9 cellular contexts compared by ENCODE assay signal in genomic region chr16:4682616-4683254, GRCh38. TPM values are rescaled to one million over a fixed set of nuclear protein-coding genes. Genes with fewer than 3 reads are reported as not detected.
DNase-seq lines count a peak whose midpoint lies in the region; ATAC-seq and TF ChIP-seq lines count a peak whose summit lies in the region.
"Had no signal": no experiment of that assay in that cellular context is flagged by ENCODE, and none has a peak within 500 bp of the region (broad histone marks: within the 10 kb centered on the region; RNA-seq: fewer than 3 reads in every experiment).

No MANE protein-coding gene starts in this region.

- H3K27ac ChIP-seq in heart left ventricle (no peak overlapping the region), foreskin keratinocyte (no peak overlapping the region), smooth muscle cell (ENCODE audit: low read depth) (no peak overlapping the region)

- H2AFZ ChIP-seq in smooth muscle cell (ENCODE audit: low read depth): no peak overlapping the region

- H3K4me1 Mint-ChIP-seq in activated CD4-positive, alpha-beta memory T cell treated with anti-CD3 and anti-CD28 coated beads for 36 hours (ENCODE audit: low read depth): peaks cover 2% of the 10 kb centered on the region

- no peak overlapping the region for H3K4me2 ChIP-seq in smooth muscle cell

- no peaks in the 10 kb centered on the region for H3K27me3 Mint-ChIP-seq in activated CD4-positive, alpha-beta memory T cell treated with anti-CD3 and anti-CD28 coated beads for 36 hours

- peak in 1 of 5 donors; percentile 73 for DNase-seq in heart left ventricle
- no peak for DNase-seq in cardiac septum (ENCODE audit: low spot score)
- DNase-seq in activated CD4-positive, alpha-beta memory T cell treated with anti-CD3 and anti-CD28 coated beads for 36 hours: peak; percentile 61
- no peak for DNase-seq in foreskin keratinocyte
- DNase-seq in smooth muscle cell (lab: John Stamatoyannopoulos, UW; ENCODE audit: unreplicated experiment): no peak
- no peak for DNase-seq in occipital lobe (lab: John Stamatoyannopoulos, UW)
- no peak for DNase-seq in NCI-H1930 (lab: John Stamatoyannopoulos, UW)

- H3K9ac ChIP-seq in smooth muscle cell (ENCODE audit: low read depth): no peak overlapping the region

- H3K9me3 Mint-ChIP-seq in activated CD4-positive, alpha-beta memory T cell treated with anti-CD3 and anti-CD28 coated beads for 36 hours: no peaks in the 10 kb centered on the region

- H3K36me3 ChIP-seq in heart left ventricle: peaks cover 5 to 81% (median 53%) of the 10 kb centered on the region in 9 donors
- H3K36me3 ChIP-seq in smooth muscle cell (ENCODE audit: low read depth): no peaks in the 10 kb centered on the region

- H3K4me3 Mint-ChIP-seq in activated CD4-positive, alpha-beta memory T cell treated with anti-CD3 and anti-CD28 coated beads for 36 hours: no peak overlapping the region

- CTCF ChIA-PET in activated CD4-positive, alpha-beta memory T cell treated with anti-CD3 and anti-CD28 coated beads for 36 hours (lab: Charles Lee): interaction anchor here (0.9 to 1.7 kb wide), 4 partner anchors 10 to 59 kb away, joined by 4 to 9 read pairs (median 6); partner anchors contain the start of genes MGRN1 and NUDT16L1

- TF ChIP-seq POLR2A in heart left ventricle (IDR thresholded peaks at IDR 0.05): no peak

- peaks cover 10% of the 10 kb centered on the region for H3K36me3 Mint-ChIP-seq in activated CD4-positive, alpha-beta memory T cell treated with anti-CD3 and anti-CD28 coated beads for 36 hours

- no peak overlapping the region for H3K4me3 ChIP-seq in heart left ventricle
- no peak overlapping the region for H3K4me3 ChIP-seq in smooth muscle cell
- H3K4me3 ChIP-seq: skin epidermis had no signal

- H3K4me1 ChIP-seq in heart left ventricle (peaks cover 0 to 34% (median 14%) of the 10 kb centered on the region in 12 donors), foreskin keratinocyte (peaks cover 4% of the 10 kb centered on the region), smooth muscle cell (ENCODE audit: low read depth) (no peaks in the 10 kb centered on the region)

- H3F3A ChIP-seq in smooth muscle cell (ENCODE audit: low read depth): no peaks in the 10 kb centered on the region

- peaks cover 37% of the 10 kb centered on the region for H4K20me1 ChIP-seq in smooth muscle cell (ENCODE audit: low read depth)

- 75 to 84% (median 80%) methylated on average over 32 to 36 of the region's 36 CpGs for WGBS in heart left ventricle, 4 donors
- 86% methylated on average over 32 of the region's 36 CpGs for WGBS in smooth muscle cell (ENCODE audit: low lambda C conversion rate)

- intact Hi-C loops in heart left ventricle (cut with DNase I) (loop anchor here in 1 of 10 donors (10.0 kb wide), 1 partner anchor 272 kb away; the partner anchor contains the start of gene SEC14L5), cardiac septum (cut with DNase I) (no loop called here)
- intact Hi-C loops in activated CD4-positive, alpha-beta memory T cell treated with anti-CD3 and anti-CD28 coated beads for 36 hours (cut with micrococcal nuclease): no loop called here

- ATAC-seq in heart left ventricle (no peak), foreskin keratinocyte (peak; percentile 35), HG02870 (IDR thresholded peaks at IDR 0.05; ENCODE audit: unreplicated experiment) (no peak)

- H3K79me2 ChIP-seq in smooth muscle cell (ENCODE audit: low read depth): no peaks in the 10 kb centered on the region

- H3K27me3 ChIP-seq in heart left ventricle: no peaks in the 10 kb centered on the region
- H3K27me3 ChIP-seq in foreskin keratinocyte: no peaks in the 10 kb centered on the region
- H3K27me3 ChIP-seq in smooth muscle cell (ENCODE audit: low read depth): no peaks in the 10 kb centered on the region

- H3K27ac Mint-ChIP-seq in activated CD4-positive, alpha-beta memory T cell treated with anti-CD3 and anti-CD28 coated beads for 36 hours: no peak overlapping the region

- POLR2A ChIA-PET in activated CD4-positive, alpha-beta memory T cell treated with anti-CD3 and anti-CD28 coated beads for 36 hours (lab: Charles Lee): no interaction called here

- TF ChIP-seq CTCF in heart left ventricle (IDR thresholded peaks at IDR 0.05) (peak in 7 of 12 donors; percentile 13 to 44 (median 34)), foreskin keratinocyte (conservative IDR thresholded peaks at IDR 0.05) (peak; percentile 76), smooth muscle cell (IDR thresholded peaks at IDR 0.05; ENCODE audit: borderline replicate concordance, insufficient read depth, poor library complexity, severe bottlenecking) (peak; percentile 24)

- no peaks in the 10 kb centered on the region for H3K9me3 ChIP-seq in heart left ventricle
- H3K9me3 ChIP-seq in smooth muscle cell (replicated peaks; ENCODE audit: low read depth): no peaks in the 10 kb centered on the region

RNA-seq across cellular contexts. Expression of gene NUDT16L1, which starts 10.6 kb away (rescaled TPM):
- total RNA-seq in heart left ventricle (10 to 100 TPM; 33.1 to 65.2 (median 46.4) TPM), cardiac septum (43.7 TPM), foreskin keratinocyte (24.7 and 25.1 TPM in 2 replicates), smooth muscle cell (15.4 and 17.6 TPM in 2 replicates), occipital lobe (33.4 TPM)
- polyA plus RNA-seq in heart left ventricle (10 to 100 TPM; 47.5 to 51.0 TPM), foreskin keratinocyte (35.6 and 38.8 TPM in 2 replicates), smooth muscle cell (47.6 and 48.3 TPM in 2 replicates)
- 10 to 100 TPM; 22.2 to 23.6 TPM for total RNA-seq in activated CD4-positive, alpha-beta memory T cell treated with anti-CD3 and anti-CD28 coated beads for 36 hours

RNA-seq across cellular contexts. Expression of gene ANKS3, which starts 51.3 kb away (rescaled TPM):
- total RNA-seq in heart left ventricle (10 to 100 TPM in 2 of 9 donors, 1 to 10 TPM in 7; 5.1 to 12.5 (median 8.6) TPM), cardiac septum (9.9 TPM), foreskin keratinocyte (9.2 and 10.9 TPM in 2 replicates), smooth muscle cell (6.3 and 15.6 TPM in 2 replicates), occipital lobe (19.8 TPM)
- polyA plus RNA-seq in heart left ventricle (10 to 100 TPM in 1 of 2 donors, 1 to 10 TPM in 1; 9.8 to 12.7 TPM), foreskin keratinocyte (7.4 and 8.6 TPM in 2 replicates), smooth muscle cell (15.3 and 22.5 TPM in 2 replicates)
- 10 to 100 TPM; 11.7 to 13.3 TPM for total RNA-seq in activated CD4-positive, alpha-beta memory T cell treated with anti-CD3 and anti-CD28 coated beads for 36 hours

RNA-seq across cellular contexts. Expression of gene DNAAF8, which starts 51.6 kb away (rescaled TPM):
- total RNA-seq in heart left ventricle: 1 to 10 TPM in 3 of 9 donors, under 1 TPM in 6; 0.34 to 3.4 (median 0.70) TPM
- polyA plus RNA-seq in heart left ventricle: 1 to 10 TPM; 1.7 TPM
- 0.65 TPM for total RNA-seq in cardiac septum
- under 1 TPM in 1 of 2 experiments, not detected in 1; 0.31 TPM for total RNA-seq in activated CD4-positive, alpha-beta memory T cell treated with anti-CD3 and anti-CD28 coated beads for 36 hours
- 0.18 and 0.31 TPM in 2 replicates for total RNA-seq in foreskin keratinocyte
- polyA plus RNA-seq in foreskin keratinocyte: 0.29 and 0.30 TPM in 2 replicates
- 0.22 TPM in 1 of 2 replicates, not detected in the other for total RNA-seq in smooth muscle cell
- 1.1 and 2.9 TPM in 2 replicates for polyA plus RNA-seq in smooth muscle cell
- 0.62 TPM for total RNA-seq in occipital lobe

RNA-seq across cellular contexts. Expression of gene MGRN1, which starts 58.1 kb away (rescaled TPM):
- total RNA-seq in heart left ventricle (10 to 100 TPM; 28.5 to 75.0 (median 42.0) TPM), cardiac septum (45.3 TPM), foreskin keratinocyte (20.2 and 21.8 TPM in 2 replicates), smooth muscle cell (16.4 and 22.0 TPM in 2 replicates), occipital lobe (41.5 TPM)
- polyA plus RNA-seq in heart left ventricle (10 to 100 TPM; 17.9 to 36.9 TPM), foreskin keratinocyte (10.0 and 12.0 TPM in 2 replicates), smooth muscle cell (23.2 and 25.4 TPM in 2 replicates)
- total RNA-seq in activated CD4-positive, alpha-beta memory T cell treated with anti-CD3 and anti-CD28 coated beads for 36 hours: 10 to 100 TPM; 72.7 to 73.2 TPM

Comparison
In these comparisons a context has a peak if more than half of its experiments do, and no peak if none do; other contexts are left out.
1. CTCF ChIP-seq: peak in every context shown above with its lines; median percentile 76 in foreskin keratinocyte; 34 in heart left ventricle; 24 in smooth muscle cell.